ENCODE assay signal across 1 cellular context in the genomic region with DNA sequence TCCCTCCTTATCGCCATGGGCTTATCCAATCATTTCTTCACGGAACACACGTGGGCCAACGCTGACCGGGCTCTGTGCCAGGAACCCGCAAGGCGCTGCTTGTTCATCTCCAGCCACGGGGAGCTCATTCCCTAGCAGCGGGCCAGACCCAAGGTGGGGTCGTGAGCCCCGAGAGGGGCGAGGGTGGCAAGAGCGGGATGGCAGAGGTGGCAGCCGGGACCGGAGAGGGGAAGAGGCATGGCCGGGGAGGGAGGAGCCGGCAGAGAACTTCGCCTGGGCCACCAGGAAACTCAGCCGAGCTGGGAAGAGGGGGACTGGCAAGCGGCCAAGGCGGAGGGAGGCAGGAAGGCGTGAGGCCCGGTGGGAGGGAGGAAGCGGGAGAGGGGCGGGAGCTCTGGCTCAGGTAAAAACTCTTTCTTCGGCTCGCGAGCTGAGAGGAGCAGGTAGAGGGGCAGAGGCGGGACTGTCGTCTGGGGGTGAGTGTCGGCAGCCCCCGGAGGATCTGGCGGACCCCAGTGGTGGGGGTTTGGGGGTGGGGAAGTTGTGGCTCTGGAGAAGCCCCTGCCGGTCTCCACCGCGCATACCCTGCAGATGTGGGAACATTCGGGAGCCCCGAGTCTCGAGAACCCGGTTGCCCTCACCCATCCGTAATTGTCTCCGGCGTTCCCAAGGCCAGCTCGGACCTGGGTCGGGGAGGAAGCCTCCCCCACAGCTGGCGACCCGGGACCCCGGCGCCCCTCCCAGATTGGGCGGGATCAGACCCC.
A peak's percentile ranks its signal among the peaks of the same experiment; 100 is the strongest.
TF ChIP-seq lines count a peak whose summit lies in the region.

A gene with protein sequence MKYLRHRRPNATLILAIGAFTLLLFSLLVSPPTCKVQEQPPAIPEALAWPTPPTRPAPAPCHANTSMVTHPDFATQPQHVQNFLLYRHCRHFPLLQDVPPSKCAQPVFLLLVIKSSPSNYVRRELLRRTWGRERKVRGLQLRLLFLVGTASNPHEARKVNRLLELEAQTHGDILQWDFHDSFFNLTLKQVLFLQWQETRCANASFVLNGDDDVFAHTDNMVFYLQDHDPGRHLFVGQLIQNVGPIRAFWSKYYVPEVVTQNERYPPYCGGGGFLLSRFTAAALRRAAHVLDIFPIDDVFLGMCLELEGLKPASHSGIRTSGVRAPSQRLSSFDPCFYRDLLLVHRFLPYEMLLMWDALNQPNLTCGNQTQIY (plus strand): TSS at position 408 of the 764 bp plus-strand sequence. CDS start 12,670 bp downstream, outside the sequence.

TF ChIP-seq in K562, 482 proteins besides CTCF, POLR2A, EP300 and RAD21 (continued from another document and continues in another):
- TF ChIP-seq, protein P1, sequence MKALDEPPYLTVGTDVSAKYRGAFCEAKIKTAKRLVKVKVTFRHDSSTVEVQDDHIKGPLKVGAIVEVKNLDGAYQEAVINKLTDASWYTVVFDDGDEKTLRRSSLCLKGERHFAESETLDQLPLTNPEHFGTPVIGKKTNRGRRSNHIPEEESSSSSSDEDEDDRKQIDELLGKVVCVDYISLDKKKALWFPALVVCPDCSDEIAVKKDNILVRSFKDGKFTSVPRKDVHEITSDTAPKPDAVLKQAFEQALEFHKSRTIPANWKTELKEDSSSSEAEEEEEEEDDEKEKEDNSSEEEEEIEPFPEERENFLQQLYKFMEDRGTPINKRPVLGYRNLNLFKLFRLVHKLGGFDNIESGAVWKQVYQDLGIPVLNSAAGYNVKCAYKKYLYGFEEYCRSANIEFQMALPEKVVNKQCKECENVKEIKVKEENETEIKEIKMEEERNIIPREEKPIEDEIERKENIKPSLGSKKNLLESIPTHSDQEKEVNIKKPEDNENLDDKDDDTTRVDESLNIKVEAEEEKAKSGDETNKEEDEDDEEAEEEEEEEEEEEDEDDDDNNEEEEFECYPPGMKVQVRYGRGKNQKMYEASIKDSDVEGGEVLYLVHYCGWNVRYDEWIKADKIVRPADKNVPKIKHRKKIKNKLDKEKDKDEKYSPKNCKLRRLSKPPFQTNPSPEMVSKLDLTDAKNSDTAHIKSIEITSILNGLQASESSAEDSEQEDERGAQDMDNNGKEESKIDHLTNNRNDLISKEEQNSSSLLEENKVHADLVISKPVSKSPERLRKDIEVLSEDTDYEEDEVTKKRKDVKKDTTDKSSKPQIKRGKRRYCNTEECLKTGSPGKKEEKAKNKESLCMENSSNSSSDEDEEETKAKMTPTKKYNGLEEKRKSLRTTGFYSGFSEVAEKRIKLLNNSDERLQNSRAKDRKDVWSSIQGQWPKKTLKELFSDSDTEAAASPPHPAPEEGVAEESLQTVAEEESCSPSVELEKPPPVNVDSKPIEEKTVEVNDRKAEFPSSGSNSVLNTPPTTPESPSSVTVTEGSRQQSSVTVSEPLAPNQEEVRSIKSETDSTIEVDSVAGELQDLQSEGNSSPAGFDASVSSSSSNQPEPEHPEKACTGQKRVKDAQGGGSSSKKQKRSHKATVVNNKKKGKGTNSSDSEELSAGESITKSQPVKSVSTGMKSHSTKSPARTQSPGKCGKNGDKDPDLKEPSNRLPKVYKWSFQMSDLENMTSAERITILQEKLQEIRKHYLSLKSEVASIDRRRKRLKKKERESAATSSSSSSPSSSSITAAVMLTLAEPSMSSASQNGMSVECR (CRISPR knock-in tag; IDR thresholded peaks at IDR 0.05) = no peak
- TF ChIP-seq SMARCB1 (IDR thresholded peaks at IDR 0.05; ENCODE audit: insufficient read length, low read depth) = no peak
- TF ChIP-seq, protein P2, sequence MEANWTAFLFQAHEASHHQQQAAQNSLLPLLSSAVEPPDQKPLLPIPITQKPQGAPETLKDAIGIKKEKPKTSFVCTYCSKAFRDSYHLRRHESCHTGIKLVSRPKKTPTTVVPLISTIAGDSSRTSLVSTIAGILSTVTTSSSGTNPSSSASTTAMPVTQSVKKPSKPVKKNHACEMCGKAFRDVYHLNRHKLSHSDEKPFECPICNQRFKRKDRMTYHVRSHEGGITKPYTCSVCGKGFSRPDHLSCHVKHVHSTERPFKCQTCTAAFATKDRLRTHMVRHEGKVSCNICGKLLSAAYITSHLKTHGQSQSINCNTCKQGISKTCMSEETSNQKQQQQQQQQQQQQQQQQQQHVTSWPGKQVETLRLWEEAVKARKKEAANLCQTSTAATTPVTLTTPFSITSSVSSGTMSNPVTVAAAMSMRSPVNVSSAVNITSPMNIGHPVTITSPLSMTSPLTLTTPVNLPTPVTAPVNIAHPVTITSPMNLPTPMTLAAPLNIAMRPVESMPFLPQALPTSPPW (CRISPR knock-in tag; IDR thresholded peaks at IDR 0.05) = peak; percentile 49
- TF ChIP-seq RBM14 (IDR thresholded peaks at IDR 0.05; ENCODE audit: borderline replicate concordance, insufficient read depth, low read depth, low read length) = no peak
- TF ChIP-seq, protein P3, sequence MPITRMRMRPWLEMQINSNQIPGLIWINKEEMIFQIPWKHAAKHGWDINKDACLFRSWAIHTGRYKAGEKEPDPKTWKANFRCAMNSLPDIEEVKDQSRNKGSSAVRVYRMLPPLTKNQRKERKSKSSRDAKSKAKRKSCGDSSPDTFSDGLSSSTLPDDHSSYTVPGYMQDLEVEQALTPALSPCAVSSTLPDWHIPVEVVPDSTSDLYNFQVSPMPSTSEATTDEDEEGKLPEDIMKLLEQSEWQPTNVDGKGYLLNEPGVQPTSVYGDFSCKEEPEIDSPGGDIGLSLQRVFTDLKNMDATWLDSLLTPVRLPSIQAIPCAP (CRISPR knock-in tag; IDR thresholded peaks at IDR 0.05; ENCODE audit: borderline replicate concordance) = no peak
- TF ChIP-seq POLR2AphosphoS5 (IDR thresholded peaks at IDR 0.05; ENCODE audit: control insufficient read depth, insufficient read depth, low read depth, low read length) = no peak
- TF ChIP-seq ZNF224 (CRISPR knock-in tag; IDR thresholded peaks at IDR 0.05) = no peak
- no peak for TF ChIP-seq PURB (CRISPR knock-in tag; IDR thresholded peaks at IDR 0.05; ENCODE audit: low read depth)
- TF ChIP-seq, protein P4, sequence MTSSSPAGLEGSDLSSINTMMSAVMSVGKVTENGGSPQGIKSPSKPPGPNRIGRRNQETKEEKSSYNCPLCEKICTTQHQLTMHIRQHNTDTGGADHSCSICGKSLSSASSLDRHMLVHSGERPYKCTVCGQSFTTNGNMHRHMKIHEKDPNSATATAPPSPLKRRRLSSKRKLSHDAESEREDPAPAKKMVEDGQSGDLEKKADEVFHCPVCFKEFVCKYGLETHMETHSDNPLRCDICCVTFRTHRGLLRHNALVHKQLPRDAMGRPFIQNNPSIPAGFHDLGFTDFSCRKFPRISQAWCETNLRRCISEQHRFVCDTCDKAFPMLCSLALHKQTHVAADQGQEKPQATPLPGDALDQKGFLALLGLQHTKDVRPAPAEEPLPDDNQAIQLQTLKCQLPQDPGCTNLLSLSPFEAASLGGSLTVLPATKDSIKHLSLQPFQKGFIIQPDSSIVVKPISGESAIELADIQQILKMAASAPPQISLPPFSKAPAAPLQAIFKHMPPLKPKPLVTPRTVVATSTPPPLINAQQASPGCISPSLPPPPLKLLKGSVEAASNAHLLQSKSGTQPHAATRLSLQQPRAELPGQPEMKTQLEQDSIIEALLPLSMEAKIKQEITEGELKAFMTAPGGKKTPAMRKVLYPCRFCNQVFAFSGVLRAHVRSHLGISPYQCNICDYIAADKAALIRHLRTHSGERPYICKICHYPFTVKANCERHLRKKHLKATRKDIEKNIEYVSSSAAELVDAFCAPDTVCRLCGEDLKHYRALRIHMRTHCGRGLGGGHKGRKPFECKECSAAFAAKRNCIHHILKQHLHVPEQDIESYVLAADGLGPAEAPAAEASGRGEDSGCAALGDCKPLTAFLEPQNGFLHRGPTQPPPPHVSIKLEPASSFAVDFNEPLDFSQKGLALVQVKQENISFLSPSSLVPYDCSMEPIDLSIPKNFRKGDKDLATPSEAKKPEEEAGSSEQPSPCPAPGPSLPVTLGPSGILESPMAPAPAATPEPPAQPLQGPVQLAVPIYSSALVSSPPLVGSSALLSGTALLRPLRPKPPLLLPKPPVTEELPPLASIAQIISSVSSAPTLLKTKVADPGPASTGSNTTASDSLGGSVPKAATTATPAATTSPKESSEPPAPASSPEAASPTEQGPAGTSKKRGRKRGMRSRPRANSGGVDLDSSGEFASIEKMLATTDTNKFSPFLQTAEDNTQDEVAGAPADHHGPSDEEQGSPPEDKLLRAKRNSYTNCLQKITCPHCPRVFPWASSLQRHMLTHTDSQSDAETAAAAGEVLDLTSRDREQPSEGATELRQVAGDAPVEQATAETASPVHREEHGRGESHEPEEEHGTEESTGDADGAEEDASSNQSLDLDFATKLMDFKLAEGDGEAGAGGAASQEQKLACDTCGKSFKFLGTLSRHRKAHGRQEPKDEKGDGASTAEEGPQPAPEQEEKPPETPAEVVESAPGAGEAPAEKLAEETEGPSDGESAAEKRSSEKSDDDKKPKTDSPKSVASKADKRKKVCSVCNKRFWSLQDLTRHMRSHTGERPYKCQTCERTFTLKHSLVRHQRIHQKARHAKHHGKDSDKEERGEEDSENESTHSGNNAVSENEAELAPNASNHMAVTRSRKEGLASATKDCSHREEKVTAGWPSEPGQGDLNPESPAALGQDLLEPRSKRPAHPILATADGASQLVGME (CRISPR knock-in tag; IDR thresholded peaks at IDR 0.05) = no peak
- TF ChIP-seq, protein P5, sequence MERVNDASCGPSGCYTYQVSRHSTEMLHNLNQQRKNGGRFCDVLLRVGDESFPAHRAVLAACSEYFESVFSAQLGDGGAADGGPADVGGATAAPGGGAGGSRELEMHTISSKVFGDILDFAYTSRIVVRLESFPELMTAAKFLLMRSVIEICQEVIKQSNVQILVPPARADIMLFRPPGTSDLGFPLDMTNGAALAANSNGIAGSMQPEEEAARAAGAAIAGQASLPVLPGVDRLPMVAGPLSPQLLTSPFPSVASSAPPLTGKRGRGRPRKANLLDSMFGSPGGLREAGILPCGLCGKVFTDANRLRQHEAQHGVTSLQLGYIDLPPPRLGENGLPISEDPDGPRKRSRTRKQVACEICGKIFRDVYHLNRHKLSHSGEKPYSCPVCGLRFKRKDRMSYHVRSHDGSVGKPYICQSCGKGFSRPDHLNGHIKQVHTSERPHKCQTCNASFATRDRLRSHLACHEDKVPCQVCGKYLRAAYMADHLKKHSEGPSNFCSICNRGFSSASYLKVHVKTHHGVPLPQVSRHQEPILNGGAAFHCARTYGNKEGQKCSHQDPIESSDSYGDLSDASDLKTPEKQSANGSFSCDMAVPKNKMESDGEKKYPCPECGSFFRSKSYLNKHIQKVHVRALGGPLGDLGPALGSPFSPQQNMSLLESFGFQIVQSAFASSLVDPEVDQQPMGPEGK (CRISPR knock-in tag; IDR thresholded peaks at IDR 0.05; ENCODE audit: borderline replicate concordance) = no peak
- TF ChIP-seq ZNF197 (CRISPR knock-in tag; IDR thresholded peaks at IDR 0.05; ENCODE audit: low read depth) = no peak
- no peak for TF ChIP-seq GTF2A2 (tag; IDR thresholded peaks at IDR 0.05)
- no peak for TF ChIP-seq DMBX1 (CRISPR knock-in tag; IDR thresholded peaks at IDR 0.05; ENCODE audit: borderline replicate concordance)
- no peak for TF ChIP-seq ETS2 (tag; IDR thresholded peaks at IDR 0.05; ENCODE audit: borderline replicate concordance, poor library complexity, severe bottlenecking)
- no peak for TF ChIP-seq TCF7 (IDR thresholded peaks at IDR 0.05; ENCODE audit: borderline replicate concordance)
- no peak for TF ChIP-seq SAP30 (IDR thresholded peaks at IDR 0.05; ENCODE audit: borderline replicate concordance, insufficient read depth, low read depth, low read length, poor library complexity, severe bottlenecking)
- no peak for TF ChIP-seq ARNT (IDR thresholded peaks at IDR 0.05)
- TF ChIP-seq HDAC3 (IDR thresholded peaks at IDR 0.05; ENCODE audit: borderline replicate concordance, partially characterized antibody) = no peak
- no peak for TF ChIP-seq U2AF1 (optimal IDR thresholded peaks at IDR 0.05; ENCODE audit: low read depth, low read length)
- TF ChIP-seq SREBF1 (IDR thresholded peaks at IDR 0.05; ENCODE audit: borderline replicate concordance, low read depth, low read length) = no peak
- TF ChIP-seq SMARCC2 (IDR thresholded peaks at IDR 0.05; ENCODE audit: low read depth) = no peak
- TF ChIP-seq, protein P6, sequence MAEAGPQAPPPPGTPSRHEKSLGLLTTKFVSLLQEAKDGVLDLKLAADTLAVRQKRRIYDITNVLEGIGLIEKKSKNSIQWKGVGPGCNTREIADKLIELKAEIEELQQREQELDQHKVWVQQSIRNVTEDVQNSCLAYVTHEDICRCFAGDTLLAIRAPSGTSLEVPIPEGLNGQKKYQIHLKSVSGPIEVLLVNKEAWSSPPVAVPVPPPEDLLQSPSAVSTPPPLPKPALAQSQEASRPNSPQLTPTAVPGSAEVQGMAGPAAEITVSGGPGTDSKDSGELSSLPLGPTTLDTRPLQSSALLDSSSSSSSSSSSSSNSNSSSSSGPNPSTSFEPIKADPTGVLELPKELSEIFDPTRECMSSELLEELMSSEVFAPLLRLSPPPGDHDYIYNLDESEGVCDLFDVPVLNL (CRISPR knock-in tag; IDR thresholded peaks at IDR 0.05; ENCODE audit: low read depth) = no peak
- TF ChIP-seq U2AF2 (optimal IDR thresholded peaks at IDR 0.05; ENCODE audit: low read depth, low read length) = no peak
- TF ChIP-seq RBM17 (IDR thresholded peaks at IDR 0.05; ENCODE audit: borderline replicate concordance, low read depth, low read length) = no peak
- TF ChIP-seq, protein P7, sequence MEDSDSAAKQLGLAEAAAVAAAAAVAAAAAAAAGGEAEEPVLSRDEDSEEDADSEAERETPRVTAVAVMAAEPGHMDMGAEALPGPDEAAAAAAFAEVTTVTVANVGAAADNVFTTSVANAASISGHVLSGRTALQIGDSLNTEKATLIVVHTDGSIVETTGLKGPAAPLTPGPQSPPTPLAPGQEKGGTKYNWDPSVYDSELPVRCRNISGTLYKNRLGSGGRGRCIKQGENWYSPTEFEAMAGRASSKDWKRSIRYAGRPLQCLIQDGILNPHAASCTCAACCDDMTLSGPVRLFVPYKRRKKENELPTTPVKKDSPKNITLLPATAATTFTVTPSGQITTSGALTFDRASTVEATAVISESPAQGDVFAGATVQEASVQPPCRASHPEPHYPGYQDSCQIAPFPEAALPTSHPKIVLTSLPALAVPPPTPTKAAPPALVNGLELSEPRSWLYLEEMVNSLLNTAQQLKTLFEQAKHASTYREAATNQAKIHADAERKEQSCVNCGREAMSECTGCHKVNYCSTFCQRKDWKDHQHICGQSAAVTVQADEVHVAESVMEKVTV (CRISPR knock-in tag; IDR thresholded peaks at IDR 0.05) = no peak
- no peak for TF ChIP-seq CBX8 (IDR thresholded peaks at IDR 0.05; ENCODE audit: borderline replicate concordance, extremely low read depth, low read depth, low read length, poor library complexity, severe bottlenecking)
- TF ChIP-seq E2F3 (CRISPR knock-in tag; IDR thresholded peaks at IDR 0.05) = no peak
- peak; percentile 99 for TF ChIP-seq NFIC (IDR thresholded peaks at IDR 0.05)
- no peak for TF ChIP-seq NFATC3 (IDR thresholded peaks at IDR 0.05)
- 0 out of 2 replicates have a peak, but pooled peaks have one; percentile 52 for TF ChIP-seq PTBP1 (IDR thresholded peaks at IDR 0.05; ENCODE audit: low read depth, low read length)
- TF ChIP-seq FOXA1 (IDR thresholded peaks at IDR 0.05; ENCODE audit: borderline replicate concordance) = no peak
- TF ChIP-seq, protein P8, sequence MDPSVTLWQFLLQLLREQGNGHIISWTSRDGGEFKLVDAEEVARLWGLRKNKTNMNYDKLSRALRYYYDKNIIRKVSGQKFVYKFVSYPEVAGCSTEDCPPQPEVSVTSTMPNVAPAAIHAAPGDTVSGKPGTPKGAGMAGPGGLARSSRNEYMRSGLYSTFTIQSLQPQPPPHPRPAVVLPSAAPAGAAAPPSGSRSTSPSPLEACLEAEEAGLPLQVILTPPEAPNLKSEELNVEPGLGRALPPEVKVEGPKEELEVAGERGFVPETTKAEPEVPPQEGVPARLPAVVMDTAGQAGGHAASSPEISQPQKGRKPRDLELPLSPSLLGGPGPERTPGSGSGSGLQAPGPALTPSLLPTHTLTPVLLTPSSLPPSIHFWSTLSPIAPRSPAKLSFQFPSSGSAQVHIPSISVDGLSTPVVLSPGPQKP (CRISPR knock-in tag; IDR thresholded peaks at IDR 0.05) = no peak
- TF ChIP-seq PTTG1 (tag; IDR thresholded peaks at IDR 0.05; ENCODE audit: low read depth) = no peak
- no peak for TF ChIP-seq HCFC1 (IDR thresholded peaks at IDR 0.05; ENCODE audit: low read depth, low read length)
- no peak for TF ChIP-seq ZNF79 (CRISPR knock-in tag; IDR thresholded peaks at IDR 0.05; ENCODE audit: low read depth)
